In genomic region chr2:151771599-151772358, GRCh38 we compare ENCODE assay signal across 8 cellular contexts. TPM values are rescaled to one million over a fixed set of nuclear protein-coding genes. Genes with fewer than 3 reads are reported as not detected.
DNase-seq lines count a peak whose midpoint lies in the region; ATAC-seq and TF ChIP-seq lines count a peak whose summit lies in the region.

No MANE protein-coding gene starts in this region.

- H3K27ac Mint-ChIP-seq in activated T-helper 1 cell treated with anti-CD3 and anti-CD28 coated beads, Interleukin-12 subunit alpha, Interleukin-12 subunit beta, Interleukin-2, Interleukin-4 antibody, amounts not matched to agents 30 ng/mL and 10 ng/mL and 1 ng/mL, durations not matched to agents 14 hours and 24 hours and 36 hours, result no peak overlapping the region

- H3K27ac ChIP-seq in skeletal muscle tissue (ENCODE audit: low read depth, low read length) (peak overlapping the region; percentile 89), colonic mucosa (no peak overlapping the region)

- H3K4me1 ChIP-seq in skeletal muscle tissue (ENCODE audit: control insufficient read depth in 3 of 3, insufficient read depth in 3 of 3, low read length in 3 of 3) (peaks cover 45 to 57% (median 50%) of the 10 kb centered on the region in 3 donors), colonic mucosa (no peaks in the 10 kb centered on the region)

- no peak overlapping the region for H3K4me3 Mint-ChIP-seq in activated T-helper 1 cell treated with anti-CD3 and anti-CD28 coated beads, Interleukin-12 subunit alpha, Interleukin-12 subunit beta, Interleukin-2, Interleukin-4 antibody, amounts not matched to agents 30 ng/mL and 10 ng/mL and 1 ng/mL, durations not matched to agents 14 hours and 24 hours and 36 hours

- H3K27me3 ChIP-seq in skeletal muscle tissue (ENCODE audit: control insufficient read depth in 3 of 3, insufficient read depth in 3 of 3, low read length in 3 of 3) (no peaks in the 10 kb centered on the region), colonic mucosa (no peaks in the 10 kb centered on the region)

- H3K36me3 Mint-ChIP-seq in activated T-helper 1 cell treated with anti-CD3 and anti-CD28 coated beads, Interleukin-12 subunit alpha, Interleukin-12 subunit beta, Interleukin-2, Interleukin-4 antibody, amounts not matched to agents 30 ng/mL and 10 ng/mL and 1 ng/mL, durations not matched to agents 14 hours and 24 hours and 36 hours (ENCODE audit: low read depth), result no peaks in the 10 kb centered on the region

- DNase-seq in astrocyte of the cerebellum (ENCODE audit: low read depth), result peak; percentile 19
- DNase-seq in SIG-M5 (lab: John Stamatoyannopoulos, UW), result no peak
- DNase-seq in T-helper 9 cell, result no peak
- DNase-seq in activated T-helper 1 cell treated with anti-CD3 and anti-CD28 coated beads, Interleukin-12 subunit alpha, Interleukin-12 subunit beta, Interleukin-2, Interleukin-4 antibody, amounts not matched to agents 30 ng/mL and 10 ng/mL and 1 ng/mL, durations not matched to agents 14 hours and 24 hours and 36 hours (ENCODE audit: low spot score), result no peak
- DNase-seq in colonic mucosa, result no peak

- H3K9ac ChIP-seq in skeletal muscle tissue (ENCODE audit: low read depth in 1 of 3, low read length in 3 of 3), result peak overlapping the region; percentile 7 to 68 (median 29)
- no peak overlapping the region for H3K9ac ChIP-seq in colonic mucosa (ENCODE audit: low read depth in 2 of 2, low read length in 2 of 2)

- intact Hi-C loops in activated T-helper 1 cell treated with anti-CD3 and anti-CD28 coated beads, Interleukin-12 subunit alpha, Interleukin-12 subunit beta, Interleukin-2, Interleukin-4 antibody, amounts not matched to agents 30 ng/mL and 10 ng/mL and 1 ng/mL, durations not matched to agents 14 hours and 24 hours and 36 hours (cut with micrococcal nuclease), result no loop called here
- intact Hi-C loops in colonic mucosa (cut with DNase I), result no loop called here

- TF ChIP-seq CTCF in astrocyte of the cerebellum (IDR thresholded peaks at IDR 0.05; ENCODE audit: low read depth, low read length, missing control alignments) (no peak), colonic mucosa (IDR thresholded peaks at IDR 0.05) (no peak)

- no peaks in the 10 kb centered on the region for H3K9me3 Mint-ChIP-seq in activated T-helper 1 cell treated with anti-CD3 and anti-CD28 coated beads, Interleukin-12 subunit alpha, Interleukin-12 subunit beta, Interleukin-2, Interleukin-4 antibody, amounts not matched to agents 30 ng/mL and 10 ng/mL and 1 ng/mL, durations not matched to agents 14 hours and 24 hours and 36 hours

- ATAC-seq in GM19025 (IDR thresholded peaks at IDR 0.05; ENCODE audit: low read depth, unreplicated experiment) (peak; percentile 91), HG02938 (IDR thresholded peaks at IDR 0.05; ENCODE audit: unreplicated experiment) (peak; percentile 95)

- H3K9me3 ChIP-seq in skeletal muscle tissue (ENCODE audit: control insufficient read depth in 3 of 3, low read length in 3 of 3) (no peaks in the 10 kb centered on the region), colonic mucosa (no peaks in the 10 kb centered on the region)

- no peaks in the 10 kb centered on the region for H3K27me3 Mint-ChIP-seq in activated T-helper 1 cell treated with anti-CD3 and anti-CD28 coated beads, Interleukin-12 subunit alpha, Interleukin-12 subunit beta, Interleukin-2, Interleukin-4 antibody, amounts not matched to agents 30 ng/mL and 10 ng/mL and 1 ng/mL, durations not matched to agents 14 hours and 24 hours and 36 hours (ENCODE audit: insufficient read depth)

- H3K4me3 ChIP-seq in astrocyte of the cerebellum (ENCODE audit: low read depth, low read length) (no peak overlapping the region), skeletal muscle tissue (ENCODE audit: low read length in 3 of 3) (peak overlapping the region; percentile 39 to 52 (median 40)), colonic mucosa (no peak overlapping the region)

- no peaks in the 10 kb centered on the region for H3K4me1 Mint-ChIP-seq in activated T-helper 1 cell treated with anti-CD3 and anti-CD28 coated beads, Interleukin-12 subunit alpha, Interleukin-12 subunit beta, Interleukin-2, Interleukin-4 antibody, amounts not matched to agents 30 ng/mL and 10 ng/mL and 1 ng/mL, durations not matched to agents 14 hours and 24 hours and 36 hours (ENCODE audit: low read depth)

- H3K36me3 ChIP-seq in skeletal muscle tissue (ENCODE audit: control insufficient read depth in 3 of 3, insufficient read depth in 3 of 3, low read length in 3 of 3) (peaks cover 0 to 3% (median 0%) of the 10 kb centered on the region in 3 donors), colonic mucosa (no peaks in the 10 kb centered on the region)

- in situ Hi-C loops in astrocyte of the cerebellum (cut with HindIII; ENCODE audit: low sequenced_read_pairs), result no loop called here

RNA-seq across cellular contexts. Expression of gene NEB, which starts 37.5 kb away (rescaled TPM):
- 833 TPM for total RNA-seq in skeletal muscle tissue
- 0.05 and 0.08 TPM in 2 replicates for total RNA-seq in activated T-helper 1 cell treated with anti-CD3 and anti-CD28 coated beads, Interleukin-12 subunit alpha, Interleukin-12 subunit beta, Interleukin-2, Interleukin-4 antibody, amounts not matched to agents 30 ng/mL and 10 ng/mL and 1 ng/mL, durations not matched to agents 14 hours and 24 hours and 36 hours
- 1 to 10 TPM in 1 of 2 donors, under 1 TPM in 1; 0.89 to 1.0 TPM for total RNA-seq in colonic mucosa

RNA-seq across cellular contexts. Expression of gene ARL5A, which starts 56.4 kb away (rescaled TPM):
- total RNA-seq in skeletal muscle tissue (21.9 TPM), colonic mucosa (10 to 100 TPM; 32.0 to 46.5 TPM)
- 60.1 and 69.3 TPM in 2 replicates for total RNA-seq in activated T-helper 1 cell treated with anti-CD3 and anti-CD28 coated beads, Interleukin-12 subunit alpha, Interleukin-12 subunit beta, Interleukin-2, Interleukin-4 antibody, amounts not matched to agents 30 ng/mL and 10 ng/mL and 1 ng/mL, durations not matched to agents 14 hours and 24 hours and 36 hours

Comparison
In these comparisons a context has a peak if more than half of its experiments do, and no peak if none do; other contexts are left out.
1. H3K4me3 ChIP-seq: peak in skeletal muscle tissue (3 of 3); none in astrocyte of the cerebellum (single experiment) and colonic mucosa (single experiment).
2. H3K9ac ChIP-seq: peak in skeletal muscle tissue (3 of 3); none in colonic mucosa (0 of 2).
3. RNA of gene NEB, which starts 37.5 kb away (total RNA-seq): 833 TPM in skeletal muscle tissue (single experiment); 0.89 to 1.0 TPM in colonic mucosa and 0.05 to 0.08 TPM in activated T-helper 1 cell treated with anti-CD3 and anti-CD28 coated beads, Interleukin-12 subunit alpha, Interleukin-12 subunit beta, Interleukin-2, Interleukin-4 antibody, amounts not matched to agents 30 ng/mL and 10 ng/mL and 1 ng/mL, durations not matched to agents 14 hours and 24 hours and 36 hours; every median in the first group is over 100 times any median in the second.